ENCODE assay signal across 19 cellular contexts in the genomic region with DNA sequence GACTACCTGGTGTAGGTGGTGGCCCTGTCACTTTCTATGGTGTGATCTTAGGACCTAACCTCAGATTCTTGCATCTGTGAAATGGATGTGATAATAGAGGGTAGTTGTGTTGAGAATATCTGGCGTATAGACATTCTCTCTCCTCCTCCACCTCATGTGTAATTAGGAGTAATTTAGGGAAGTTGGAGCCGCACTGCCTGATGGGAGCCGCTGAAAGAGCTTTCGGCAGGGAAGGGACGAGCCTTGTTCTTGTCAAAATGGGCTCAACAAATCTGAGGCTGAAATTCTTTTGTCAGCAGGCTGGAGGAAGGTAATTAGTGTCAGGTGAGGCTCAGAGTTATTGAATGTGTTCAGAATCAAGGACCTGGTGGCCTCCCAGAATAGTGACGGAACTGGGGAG. TPM values are rescaled to one million over a fixed set of nuclear protein-coding genes. Genes with fewer than 3 reads are reported as not detected.
DNase-seq lines count a peak whose midpoint lies in the region; ATAC-seq and TF ChIP-seq lines count a peak whose summit lies in the region.
"Had no signal": no experiment of that assay in that cellular context is flagged by ENCODE, and none has a peak within 500 bp of the region (broad histone marks: within the 10 kb centered on the region; RNA-seq: fewer than 3 reads in every experiment).

No MANE protein-coding gene starts in this region.

- H3K79me2 ChIP-seq in GM23248 (ENCODE audit: insufficient read depth): peaks cover 15% of the 10 kb centered on the region

- 42 to 57% methylated on average over 6 of the region's 6 CpGs for WGBS in GM23248 (ENCODE audit: low coverage in 1 of 2, low lambda C conversion rate in 2 of 2, missing lambda C conversion rate in 2 of 2), 2 experiments
- WGBS in body of pancreas, 2 donors: 36 to 59% methylated on average over 6 of the region's 6 CpGs

- intact Hi-C loops in body of pancreas (cut with DNase I): no loop called here

- in situ Hi-C loops in GM23248 (cut with MboI): no loop called here

- H3K4me2 ChIP-seq in GM23248 (ENCODE audit: unreplicated experiment): peak overlapping the region; percentile 67

- H3K4me1 Mint-ChIP-seq in progenitor cell of endocrine pancreas (ENCODE audit: low read depth): peaks cover 41% of the 10 kb centered on the region
- H3K4me1 Mint-ChIP-seq in activated T-cell treated with anti-CD3 and anti-CD28 coated beads, Interleukin-2, amount 50 U/mL, for 72 hours (ENCODE audit: low read depth): peaks cover 46% of the 10 kb centered on the region

- no peaks in the 10 kb centered on the region for H3K9me2 ChIP-seq in GM23248 (ENCODE audit: insufficient read depth)

- H3K36me3 ChIP-seq in GM23248 (ENCODE audit: low read depth) (no peaks in the 10 kb centered on the region), body of pancreas (replicated peaks in 1 of 2; ENCODE audit: insufficient read depth in 1 of 2, low read depth in 2 of 2) (no peaks in the 10 kb centered on the region)
- H3K36me3 ChIP-seq: brain microvascular endothelial cell, colonic mucosa, left lung, tibial nerve had no signal

- H3K27ac ChIP-seq in GM23248: no peak overlapping the region
- H3K27ac ChIP-seq in body of pancreas: peak overlapping the region; percentile 30 to 71 (median 58)
- H3K27ac ChIP-seq: brain microvascular endothelial cell, colonic mucosa, left lung, tibial nerve had no signal

- H3K27ac Mint-ChIP-seq in progenitor cell of endocrine pancreas: peak overlapping the region; percentile 27
- no peak overlapping the region for H3K27ac Mint-ChIP-seq in activated T-cell treated with anti-CD3 and anti-CD28 coated beads, Interleukin-2, amount 50 U/mL, for 72 hours
- H3K27ac Mint-ChIP-seq: activated naive CD4-positive, alpha-beta T cell treated with anti-CD3 and anti-CD28 coated beads, Interleukin-2, amount 50 U/mL, for 72 hours had no signal

- peaks cover 18% of the 10 kb centered on the region for H3K4me1 ChIP-seq in GM23248 (ENCODE audit: insufficient read depth)
- peaks cover 64% of the 10 kb centered on the region for H3K4me1 ChIP-seq in body of pancreas
- H3K4me1 ChIP-seq: colonic mucosa had no signal

- no peak for ATAC-seq in body of pancreas
- no peak for ATAC-seq in activated T-cell treated with anti-CD3 and anti-CD28 coated beads, Interleukin-2, amount 50 U/mL, for 72 hours (replicated peaks in 1 of 2)
- ATAC-seq: activated naive CD4-positive, alpha-beta T cell treated with anti-CD3 and anti-CD28 coated beads, Interleukin-2, amount 50 U/mL, for 72 hours; stimulated activated naive CD8-positive, alpha-beta T cell treated with anti-CD3 and anti-CD28 coated beads, Interleukin-15, Interleukin-2, amounts not matched to agents 100 U/mL and 50 U/mL, for 24 hours had no signal

- H3K27me3 Mint-ChIP-seq in progenitor cell of endocrine pancreas: peaks cover 3% of the 10 kb centered on the region
- no peaks in the 10 kb centered on the region for H3K27me3 Mint-ChIP-seq in activated T-cell treated with anti-CD3 and anti-CD28 coated beads, Interleukin-2, amount 50 U/mL, for 72 hours (ENCODE audit: low read depth)

- H3K9ac ChIP-seq in GM23248: no peak overlapping the region

- no peak overlapping the region for H2AFZ ChIP-seq in GM23248

- peaks cover 5% of the 10 kb centered on the region; the same call in 1 of the 2 replicates for H3F3A ChIP-seq in GM23248 (ENCODE audit: insufficient read depth)

- no peak for TF ChIP-seq POLR2A in body of pancreas (IDR thresholded peaks at IDR 0.05)

- H3K9me3 Mint-ChIP-seq in progenitor cell of endocrine pancreas (ENCODE audit: low read depth): peaks cover 15% of the 10 kb centered on the region
- H3K9me3 Mint-ChIP-seq in activated T-cell treated with anti-CD3 and anti-CD28 coated beads, Interleukin-2, amount 50 U/mL, for 72 hours: no peaks in the 10 kb centered on the region
- H3K9me3 Mint-ChIP-seq: activated naive CD4-positive, alpha-beta T cell treated with anti-CD3 and anti-CD28 coated beads, Interleukin-2, amount 50 U/mL, for 72 hours; nephron progenitor cell had no signal

- H4K20me1 ChIP-seq in GM23248 (ENCODE audit: insufficient read depth): no peaks in the 10 kb centered on the region

- no peak for DNase-seq in GM23248
- peak; percentile 53 for DNase-seq in NCI-H1105 treated with DMSO at 0.1 percent for 48 hours (lab: John Stamatoyannopoulos, UW)
- no peak for DNase-seq in body of pancreas
- no peak for DNase-seq in progenitor cell of endocrine pancreas (ENCODE audit: low spot score, unreplicated experiment)
- no peak for DNase-seq in activated CD4-positive, alpha-beta T cell treated with anti-CD3 and anti-CD28 coated beads for 48 hours
- no peak for DNase-seq in NCI-H1436 (lab: John Stamatoyannopoulos, UW)
- DNase-seq in activated T-cell treated with anti-CD3 and anti-CD28 coated beads, Interleukin-2, amount 50 U/mL, for 72 hours: no peak
- DNase-seq: activated CD4-positive, alpha-beta T cell treated with anti-CD3 and anti-CD28 coated beads for 1 hour; colonic mucosa; left lung; NCI-H1694 treated with DMSO at 0.1 percent for 48 hours; NCI-H345; nephron progenitor cell; NK-92 treated with Interleukin-12 subunit alpha and Interleukin-12 subunit beta, amount 100 ng/mL, for 24 hours; stimulated activated naive CD8-positive, alpha-beta T cell treated with anti-CD3 and anti-CD28 coated beads, Interleukin-15, Interleukin-2, amounts not matched to agents 100 U/mL and 50 U/mL, for 24 hours had no signal

- H3K27me3 ChIP-seq in GM23248 (replicated peaks; ENCODE audit: insufficient read depth) (no peaks in the 10 kb centered on the region), body of pancreas (no peaks in the 10 kb centered on the region)
- H3K27me3 ChIP-seq: brain microvascular endothelial cell, colonic mucosa, left lung, tibial nerve had no signal

- TF ChIP-seq CTCF in body of pancreas (IDR thresholded peaks at IDR 0.05) (no peak), progenitor cell of endocrine pancreas (IDR thresholded peaks at IDR 0.05; ENCODE audit: unreplicated experiment) (no peak)

- H3K4me3 ChIP-seq in GM23248: no peak overlapping the region
- H3K4me3 ChIP-seq in body of pancreas: no peak overlapping the region
- H3K4me3 ChIP-seq: colonic mucosa, left lung, skin epidermis, tibial nerve had no signal

- H3K9me3 ChIP-seq in GM23248 (ENCODE audit: low read depth): no peaks in the 10 kb centered on the region
- no peaks in the 10 kb centered on the region for H3K9me3 ChIP-seq in body of pancreas
- H3K9me3 ChIP-seq: colonic mucosa, left lung, tibial nerve had no signal

- peaks cover 9% of the 10 kb centered on the region for H3K36me3 Mint-ChIP-seq in progenitor cell of endocrine pancreas (ENCODE audit: insufficient read depth)
- no peaks in the 10 kb centered on the region for H3K36me3 Mint-ChIP-seq in activated T-cell treated with anti-CD3 and anti-CD28 coated beads, Interleukin-2, amount 50 U/mL, for 72 hours (ENCODE audit: insufficient read depth in 2 of 2)
- H3K36me3 Mint-ChIP-seq: activated naive CD4-positive, alpha-beta T cell treated with anti-CD3 and anti-CD28 coated beads, Interleukin-2, amount 50 U/mL, for 72 hours had no signal

- H3K4me3 Mint-ChIP-seq in progenitor cell of endocrine pancreas (ENCODE audit: low read depth): no peak overlapping the region
- no peak overlapping the region for H3K4me3 Mint-ChIP-seq in activated T-cell treated with anti-CD3 and anti-CD28 coated beads, Interleukin-2, amount 50 U/mL, for 72 hours
- H3K4me3 Mint-ChIP-seq: nephron progenitor cell had no signal

RNA-seq across cellular contexts. Expression of a gene that starts 47.3 kb away (rescaled TPM):
- total RNA-seq in GM23248 (2014; rRNA removed; shearing (Covaris generic)): 4.6 and 7.6 TPM in 2 replicates
- polyA plus RNA-seq in GM23248 (2016; fragmentation: Nextera tagmentation; extraction: Ambion mirVana): 2.4 and 4.1 TPM in 2 replicates
- total RNA-seq in body of pancreas (100 to 1,000 TPM in 1 of 2 donors, 10 to 100 TPM in 1; 83.3 to 359 TPM), progenitor cell of endocrine pancreas (32.5 and 35.8 TPM in 2 replicates)
- 10 to 100 TPM; 60.8 to 68.6 TPM for total RNA-seq in activated T-cell treated with anti-CD3 and anti-CD28 coated beads, Interleukin-2, amount 50 U/mL, for 72 hours
